In the genomic region with DNA sequence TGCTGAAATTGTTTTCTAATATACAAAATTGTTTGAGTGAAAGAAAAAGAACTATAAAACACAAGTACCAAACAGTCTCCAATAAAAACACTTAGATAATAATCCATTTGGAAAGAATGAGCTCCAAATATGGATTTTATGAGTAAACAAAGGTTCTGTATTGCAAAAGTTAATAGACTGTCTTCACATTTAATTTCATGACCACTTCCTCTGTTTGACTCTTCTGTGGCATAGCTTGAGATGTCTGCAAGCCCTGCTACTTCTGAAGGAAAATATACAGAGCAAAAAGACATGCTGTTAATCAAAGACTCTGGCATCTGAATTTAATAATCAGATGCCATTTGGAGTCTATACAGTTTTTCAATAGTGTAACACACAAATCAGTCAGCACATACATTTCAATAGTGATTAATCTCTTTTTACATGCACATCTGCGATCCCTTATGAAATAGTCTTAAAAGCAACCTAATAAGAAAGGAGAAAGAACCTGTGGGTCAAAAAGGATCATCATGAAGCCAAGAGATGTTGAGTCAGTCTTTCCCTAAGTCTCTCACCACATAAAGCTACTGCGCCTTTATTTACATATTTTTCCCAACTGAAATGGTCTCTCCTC, we compare ENCODE assay signal across 22 cellular contexts.
"Had no signal": no experiment of that assay in that cellular context is flagged by ENCODE, and none has a peak within 500 bp of the region (broad histone marks: within the 10 kb centered on the region; RNA-seq: fewer than 3 reads in every experiment).

No MANE protein-coding gene starts in this region.

- H3K4me1 ChIP-seq: colonic mucosa, testis, uterus had no signal

- H3K4me3 ChIP-seq: colonic mucosa, dorsolateral prefrontal cortex, lung, testis, uterus had no signal

- DNase-seq: activated CD4-positive, alpha-beta T cell treated with anti-CD3 and anti-CD28 coated beads, Interleukin-2, amount 50 U/mL, for 48 hours; activated CD8-positive, alpha-beta memory T cell treated with anti-CD3 and anti-CD28 coated beads, Interleukin-2, amount 50 U/mL, for 48 hours; activated naive CD4-positive, alpha-beta T cell treated with anti-CD3 and anti-CD28 coated beads for 36 hours; activated naive CD8-positive, alpha-beta T cell treated with anti-CD3 and anti-CD28 coated beads, Interleukin-2, amount 10 ng/mL, durations not matched to agents 7 days and 5 days; activated T-cell treated with anti-CD3 and anti-CD28 coated beads, Interleukin-2, amount 50 U/mL, for 4 hours; amygdala; colonic mucosa; dorsolateral prefrontal cortex; foreskin fibroblast; immature natural killer cell; natural killer cell; stimulated activated CD4-positive, alpha-beta T cell treated with anti-CD3 and anti-CD28 coated beads, Interleukin-2, amount 100 ng/mL, for 48 hours; stimulated activated CD8-positive, alpha-beta memory T cell treated with anti-CD3 and anti-CD28 coated beads, Interleukin-4, amount 100 ng/mL, for 48 hours; stimulated activated naive B cell treated with anti-CD40 and anti-IgM and Interleukin-4, amounts not matched to agents 10 μg/mL and 1 μg/mL and 100 μg/mL, for 72 hours; T-helper 9 cell; testis; uterus had no signal

- H3K36me3 ChIP-seq: colonic mucosa, uterus had no signal

- ATAC-seq: activated T-cell treated with anti-CD3 and anti-CD28 coated beads, Interleukin-2, amount 50 U/mL, for 4 hours; left lobe of liver; natural killer cell; sciatic nerve; stimulated activated naive B cell treated with anti-CD40 and anti-IgM and Interleukin-4, amounts not matched to agents 10 μg/mL and 1 μg/mL and 100 μg/mL, for 72 hours; WTC11 had no signal

- H3K27ac ChIP-seq: colonic mucosa, dorsolateral prefrontal cortex, epithelial cell of prostate, testis, uterus had no signal

- H3K9me3 ChIP-seq: colonic mucosa, testis, uterus had no signal

- H3K27me3 ChIP-seq: colonic mucosa, dorsolateral prefrontal cortex, testis, uterus had no signal
